Comparison of ENCODE assay signal across 22 cellular contexts in the genomic region with DNA sequence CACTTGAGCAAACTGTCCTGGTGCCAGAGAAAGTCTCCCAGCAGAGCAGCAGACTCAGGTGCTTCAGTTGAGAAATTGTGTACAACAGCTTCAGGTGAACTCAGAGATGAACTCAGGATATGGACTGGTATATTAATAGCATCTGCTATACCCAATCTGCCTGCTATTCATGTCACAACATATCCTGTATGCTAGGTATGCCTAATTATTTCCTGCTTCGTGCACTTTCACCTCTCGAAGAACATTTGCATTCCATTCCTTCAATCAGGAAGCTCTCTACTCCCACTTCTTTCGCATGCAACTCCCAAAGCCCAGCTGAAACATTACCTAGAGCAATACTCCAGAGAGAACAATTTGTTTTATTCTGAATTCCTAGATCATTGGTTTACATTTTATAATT.
A peak's percentile ranks its signal among the peaks of the same experiment; 100 is the strongest.
DNase-seq lines count a peak whose midpoint lies in the region; FAIRE-seq and TF ChIP-seq lines count a peak whose summit lies in the region.
"Had no signal": no experiment of that assay in that cellular context is flagged by ENCODE, and none has a peak within 500 bp of the region (broad histone marks: within the 10 kb centered on the region; RNA-seq: fewer than 3 reads in every experiment).

No MANE protein-coding gene starts in this region.

- H3K36me3 ChIP-seq in bronchial epithelial cell (ENCODE audit: control insufficient read depth, insufficient read depth, low read length): no peaks in the 10 kb centered on the region
- H3K36me3 ChIP-seq: SJSA1 had no signal

- DNase-seq in DMS53 (lab: John Stamatoyannopoulos, UW) (peak; percentile 4), DMS53 treated with DMSO at 0.1 percent for 48 hours (lab: John Stamatoyannopoulos, UW; ENCODE audit: unreplicated experiment) (no peak), bronchial epithelial cell (ENCODE audit: low read depth) (peak; percentile 94), kidney glomerular epithelial cell (lab: John Stamatoyannopoulos, UW) (peak; percentile 55), renal cortical epithelial cell (ENCODE audit: low read depth) (peak; percentile 4), NCI-H446 treated with DMSO at 0.1 percent for 48 hours (lab: John Stamatoyannopoulos, UW) (no peak), NCI-H128 (lab: John Stamatoyannopoulos, UW; ENCODE audit: unreplicated experiment) (no peak)
- DNase-seq in activated CD4-positive, alpha-beta T cell treated with anti-CD3 and anti-CD28 coated beads, Interleukin-2, amount 50 U/mL, for 48 hours: no peak
- DNase-seq: AML-193, GOT3, KBM-7, MV-4-11, NCI-H1417, NCI-H187, NCI-H2107, NCI-H2227 treated with DMSO at 0.1 percent for 48 hours, NCI-H524 treated with DMSO at 0.1 percent for 48 hours, PC-3, RPMI8226 had no signal

- no peaks in the 10 kb centered on the region for H3K27me3 ChIP-seq in bronchial epithelial cell (ENCODE audit: control insufficient read depth, insufficient read depth, low read length)
- H3K27me3 ChIP-seq: SJSA1 had no signal

- H3K4me3 ChIP-seq in bronchial epithelial cell (ENCODE audit: low read depth, low read length): no peak overlapping the region
- H3K4me3 ChIP-seq: SJSA1 had no signal

- no peak for TF ChIP-seq CTCF in bronchial epithelial cell (IDR thresholded peaks at IDR 0.05; ENCODE audit: insufficient read depth, low read length, severe bottlenecking)

- no peak for FAIRE-seq in bronchial epithelial cell (lab: Jason Lieb, UNC)
- FAIRE-seq: G401.6, HepG2 had no signal

Comparison
In these comparisons a context has a peak if more than half of its experiments do, and no peak if none do; other contexts are left out.
1. DNase-seq: peak in DMS53 (single experiment), bronchial epithelial cell (single experiment), kidney glomerular epithelial cell (single experiment) and renal cortical epithelial cell (single experiment); none in DMS53 treated with DMSO at 0.1 percent for 48 hours (single experiment), activated CD4-positive, alpha-beta T cell treated with anti-CD3 and anti-CD28 coated beads, Interleukin-2, amount 50 U/mL, for 48 hours (0 of 2), NCI-H446 treated with DMSO at 0.1 percent for 48 hours (single experiment) and NCI-H128 (single experiment).